8 cellular contexts compared by ENCODE assay signal in genomic region chr2:105337122-105338019, GRCh38. TPM values are rescaled to one million over a fixed set of nuclear protein-coding genes. Genes with fewer than 3 reads are reported as not detected.
DNase-seq lines count a peak whose midpoint lies in the region; ATAC-seq, FAIRE-seq and TF ChIP-seq lines count a peak whose summit lies in the region.

Gene C2orf49 (plus strand): TSS chr2:105337540. CDS start chr2:105337588, 48 bp downstream.

- no peaks in the 10 kb centered on the region for H3K9me3 ChIP-seq in AG04450 (ENCODE audit: control insufficient read depth, insufficient read depth, low read length)

- H3K36me3 Mint-ChIP-seq in immature natural killer cell: peaks cover 3 to 8% (median 6%) of the 10 kb centered on the region in 3 donors

- peak; percentile 33 for DNase-seq in AG04450 (ENCODE audit: low read depth, low spot score)
- peak; percentile 99 for DNase-seq in NCI-H2227 treated with DMSO at 0.1 percent for 48 hours (lab: John Stamatoyannopoulos, UW)
- peak; percentile 64 for DNase-seq in bronchial epithelial cell (ENCODE audit: low read depth)
- peak; percentile 91 to 92 (median 92) for DNase-seq in immature natural killer cell
- peak; percentile 65 for DNase-seq in smooth muscle cell of the brain vasculature (ENCODE audit: low read depth, low spot score)

- H3K9me3 Mint-ChIP-seq in immature natural killer cell: no peaks in the 10 kb centered on the region

- peak within 1 kb of the TSS; percentile 99 to 100 (median 100) for H3K27ac Mint-ChIP-seq in immature natural killer cell

- no peak for FAIRE-seq in bronchial epithelial cell (lab: Jason Lieb, UNC)

- TF ChIP-seq CTCF in AG04450 (IDR thresholded peaks at IDR 0.05; ENCODE audit: low read depth, low read length): no peak
- no peak for TF ChIP-seq CTCF in WI38 (IDR thresholded peaks at IDR 0.05; ENCODE audit: low read depth, low read length)
- no peak for TF ChIP-seq CTCF in bronchial epithelial cell (IDR thresholded peaks at IDR 0.05; ENCODE audit: insufficient read depth, low read length, severe bottlenecking)

- peaks cover 33 to 53% of the 10 kb centered on the region in 2 donors for H3K4me1 Mint-ChIP-seq in immature natural killer cell

- H3K36me3 ChIP-seq in bronchial epithelial cell (ENCODE audit: control insufficient read depth, insufficient read depth, low read length): peaks cover 5% of the 10 kb centered on the region

- CTCF ChIA-PET in AG04450 (lab: Charles Lee): interaction anchor here (0.6 to 1.9 kb wide), 7 partner anchors 9 to 223 kb away, joined by 3 to 8 read pairs (median 5); no protein-coding TSS in a partner anchor

- H3K4me3 Mint-ChIP-seq in immature natural killer cell: peak within 1 kb of the TSS; percentile 97 to 100 (median 100)

- peak within 1 kb of the TSS; percentile 96 for H3K4me3 ChIP-seq in AG04450 (ENCODE audit: low read depth, low read length)
- H3K4me3 ChIP-seq in WI38 (ENCODE audit: low read depth, low read length): peak within 1 kb of the TSS; percentile 98
- peak within 1 kb of the TSS; percentile 82 for H3K4me3 ChIP-seq in bronchial epithelial cell (ENCODE audit: low read depth, low read length)

- peak within 1 kb of the TSS; percentile 100 for H3K27ac ChIP-seq in AG04450 (ENCODE audit: low read depth, low read length)

- H3K27me3 ChIP-seq in AG04450 (ENCODE audit: control insufficient read depth, insufficient read depth, low read length) (no peaks in the 10 kb centered on the region), bronchial epithelial cell (ENCODE audit: control insufficient read depth, insufficient read depth, low read length) (no peaks in the 10 kb centered on the region)

- POLR2A ChIA-PET in AG04450 (lab: Yijun Ruan, JAX): interaction anchor here (1.4 kb wide), 1 partner anchor 9 kb away, joined by 4 read pairs; no protein-coding TSS in a partner anchor

- peaks cover 8 to 13% (median 8%) of the 10 kb centered on the region in 3 donors for H3K27me3 Mint-ChIP-seq in immature natural killer cell (ENCODE audit: low read depth in 3 of 3)

- ATAC-seq in GM18909 (IDR thresholded peaks at IDR 0.05; ENCODE audit: poor library complexity, unreplicated experiment): peak; percentile 94
- ATAC-seq in HG03159 (IDR thresholded peaks at IDR 0.05; ENCODE audit: unreplicated experiment): peak; percentile 90

RNA-seq across cellular contexts. Expression of gene C2orf49, which starts in this region (rescaled TPM):
- 13.7 and 20.3 TPM in 2 replicates for polyA plus RNA-seq in AG04450 (2011; rRNA removed)
- polyA minus RNA-seq in AG04450 (2011; rRNA and poly(A)+ RNA removed): 9.9 and 11.5 TPM in 2 replicates
- 25.6 and 28.2 TPM in 2 replicates for total RNA-seq in bronchial epithelial cell
- 10 to 100 TPM in 2 of 3 donors, 1 to 10 TPM in 1; 4.6 to 12.2 (median 11.1) TPM for polyA plus RNA-seq in immature natural killer cell

Comparison
In these comparisons a context has a peak if more than half of its experiments do, and no peak if none do; other contexts are left out.
1. Peak in every context shown above with its lines: DNase-seq, ATAC-seq, H3K4me3 ChIP-seq and H3K27ac ChIP-seq.
2. DNase-seq: peak in every context shown above with its lines; median percentile 99 in NCI-H2227 treated with DMSO at 0.1 percent for 48 hours; 92 in immature natural killer cell; 65 in smooth muscle cell of the brain vasculature; 64 in bronchial epithelial cell; 33 in AG04450.